In the genomic region with DNA sequence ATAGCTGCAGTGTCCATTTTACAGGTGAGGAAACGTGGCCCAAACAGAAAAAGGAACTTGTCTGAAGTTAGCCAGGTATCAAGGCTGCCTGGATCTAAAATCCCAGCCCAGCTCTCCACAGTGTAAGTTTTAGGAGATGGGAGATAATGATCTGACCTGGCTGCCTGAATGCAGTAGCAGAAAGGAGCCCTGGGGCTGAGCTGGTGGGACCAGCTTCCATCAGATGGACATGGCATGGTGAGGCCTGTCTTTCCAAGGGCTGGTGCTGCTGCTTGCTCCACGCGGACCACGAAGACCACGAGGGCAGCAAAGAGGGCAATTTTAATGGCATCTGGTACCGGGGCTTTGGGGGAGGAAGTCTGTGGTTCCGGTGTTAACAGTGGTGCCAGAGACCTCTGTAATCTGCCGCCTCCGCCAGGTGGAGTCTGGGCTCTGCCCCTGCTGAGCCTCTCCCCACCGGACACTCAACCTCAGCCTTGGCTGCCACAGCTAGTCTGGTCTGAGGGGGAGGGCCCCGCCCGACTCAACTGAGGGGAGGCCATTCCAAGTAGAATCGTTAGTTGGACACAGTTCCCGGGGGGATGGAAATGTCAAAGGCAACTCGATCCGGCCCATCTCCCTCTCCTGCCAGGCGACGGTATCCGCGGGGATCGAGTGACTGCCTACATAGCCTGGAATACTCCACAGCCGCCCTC, we compare ENCODE assay signal across 1 cellular context.
TF ChIP-seq lines count a peak whose summit lies in the region.

No MANE protein-coding gene starts in this region.

TF ChIP-seq in HepG2, 621 proteins besides CTCF, POLR2A, EP300 and RAD21 (continued from another document and continues in another):
- TF ChIP-seq RNF219 (CRISPR knock-in tag; IDR thresholded peaks at IDR 0.05) = no peak
- TF ChIP-seq, protein P1, sequence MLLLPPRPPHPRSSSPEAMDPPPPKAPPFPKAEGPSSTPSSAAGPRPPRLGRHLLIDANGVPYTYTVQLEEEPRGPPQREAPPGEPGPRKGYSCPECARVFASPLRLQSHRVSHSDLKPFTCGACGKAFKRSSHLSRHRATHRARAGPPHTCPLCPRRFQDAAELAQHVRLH (CRISPR knock-in tag; IDR thresholded peaks at IDR 0.05; ENCODE audit: borderline replicate concordance, low read depth) = peak; percentile 1; the same call in 1 of the 2 replicates
- TF ChIP-seq ZNF335 (CRISPR knock-in tag; IDR thresholded peaks at IDR 0.05) = no peak
- TF ChIP-seq, protein P2, sequence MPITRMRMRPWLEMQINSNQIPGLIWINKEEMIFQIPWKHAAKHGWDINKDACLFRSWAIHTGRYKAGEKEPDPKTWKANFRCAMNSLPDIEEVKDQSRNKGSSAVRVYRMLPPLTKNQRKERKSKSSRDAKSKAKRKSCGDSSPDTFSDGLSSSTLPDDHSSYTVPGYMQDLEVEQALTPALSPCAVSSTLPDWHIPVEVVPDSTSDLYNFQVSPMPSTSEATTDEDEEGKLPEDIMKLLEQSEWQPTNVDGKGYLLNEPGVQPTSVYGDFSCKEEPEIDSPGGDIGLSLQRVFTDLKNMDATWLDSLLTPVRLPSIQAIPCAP (CRISPR knock-in tag; IDR thresholded peaks at IDR 0.05; ENCODE audit: low read depth) = no peak
- TF ChIP-seq, protein P3, sequence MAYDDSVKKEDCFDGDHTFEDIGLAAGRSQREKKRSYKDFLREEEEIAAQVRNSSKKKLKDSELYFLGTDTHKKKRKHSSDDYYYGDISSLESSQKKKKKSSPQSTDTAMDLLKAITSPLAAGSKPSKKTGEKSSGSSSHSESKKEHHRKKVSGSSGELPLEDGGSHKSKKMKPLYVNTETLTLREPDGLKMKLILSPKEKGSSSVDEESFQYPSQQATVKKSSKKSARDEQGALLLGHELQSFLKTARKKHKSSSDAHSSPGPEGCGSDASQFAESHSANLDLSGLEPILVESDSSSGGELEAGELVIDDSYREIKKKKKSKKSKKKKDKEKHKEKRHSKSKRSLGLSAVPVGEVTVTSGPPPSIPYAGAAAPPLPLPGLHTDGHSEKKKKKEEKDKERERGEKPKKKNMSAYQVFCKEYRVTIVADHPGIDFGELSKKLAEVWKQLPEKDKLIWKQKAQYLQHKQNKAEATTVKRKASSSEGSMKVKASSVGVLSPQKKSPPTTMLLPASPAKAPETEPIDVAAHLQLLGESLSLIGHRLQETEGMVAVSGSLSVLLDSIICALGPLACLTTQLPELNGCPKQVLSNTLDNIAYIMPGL (CRISPR knock-in tag; IDR thresholded peaks at IDR 0.05; ENCODE audit: borderline replicate concordance in 1 of 2, low read depth in 1 of 2) = peak; percentile 42 to 56; a peak in 3 of 4 replicates
- TF ChIP-seq BCL3 (CRISPR knock-in tag; IDR thresholded peaks at IDR 0.05) = no peak
- TF ChIP-seq GABPB1 (CRISPR knock-in tag; IDR thresholded peaks at IDR 0.05) = no peak
- no peak for TF ChIP-seq DR1 (CRISPR knock-in tag; IDR thresholded peaks at IDR 0.05)
- TF ChIP-seq ZNF879 (CRISPR knock-in tag; IDR thresholded peaks at IDR 0.05) = no peak
- TF ChIP-seq PHF8 (CRISPR knock-in tag; IDR thresholded peaks at IDR 0.05) = peak; percentile 5; the same call in 1 of the 2 replicates
- TF ChIP-seq ZNF333 (CRISPR knock-in tag; IDR thresholded peaks at IDR 0.05; ENCODE audit: borderline replicate concordance) = 0 out of 2 replicates have a peak, but pooled peaks have one; percentile 14
- TF ChIP-seq ZNF432 (CRISPR knock-in tag; IDR thresholded peaks at IDR 0.05; ENCODE audit: borderline replicate concordance) = no peak
- no peak for TF ChIP-seq MYNN (CRISPR knock-in tag; IDR thresholded peaks at IDR 0.05; ENCODE audit: low read depth)
- TF ChIP-seq KLF9 (CRISPR knock-in tag; IDR thresholded peaks at IDR 0.05; ENCODE audit: low read depth) = no peak
- TF ChIP-seq FOXP4 (CRISPR knock-in tag; IDR thresholded peaks at IDR 0.05) = peak; percentile 29; the same call in 1 of the 2 replicates
- TF ChIP-seq ZFY (CRISPR knock-in tag; IDR thresholded peaks at IDR 0.05) = peak; percentile 34
- no peak for TF ChIP-seq GATAD1 (CRISPR knock-in tag; IDR thresholded peaks at IDR 0.05)
- no peak for TF ChIP-seq REXO4 (CRISPR knock-in tag; IDR thresholded peaks at IDR 0.05; ENCODE audit: borderline replicate concordance)
- TF ChIP-seq, protein P4, sequence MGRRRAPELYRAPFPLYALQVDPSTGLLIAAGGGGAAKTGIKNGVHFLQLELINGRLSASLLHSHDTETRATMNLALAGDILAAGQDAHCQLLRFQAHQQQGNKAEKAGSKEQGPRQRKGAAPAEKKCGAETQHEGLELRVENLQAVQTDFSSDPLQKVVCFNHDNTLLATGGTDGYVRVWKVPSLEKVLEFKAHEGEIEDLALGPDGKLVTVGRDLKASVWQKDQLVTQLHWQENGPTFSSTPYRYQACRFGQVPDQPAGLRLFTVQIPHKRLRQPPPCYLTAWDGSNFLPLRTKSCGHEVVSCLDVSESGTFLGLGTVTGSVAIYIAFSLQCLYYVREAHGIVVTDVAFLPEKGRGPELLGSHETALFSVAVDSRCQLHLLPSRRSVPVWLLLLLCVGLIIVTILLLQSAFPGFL (CRISPR knock-in tag; IDR thresholded peaks at IDR 0.05) = no peak
- peak; percentile 39; the same call in 1 of the 2 replicates for TF ChIP-seq ETV5 (CRISPR knock-in tag; IDR thresholded peaks at IDR 0.05; ENCODE audit: borderline replicate concordance)
- TF ChIP-seq PRPF4 (IDR thresholded peaks at IDR 0.05; ENCODE audit: low read depth, low read length, poor library complexity, severe bottlenecking) = no peak
- TF ChIP-seq THYN1 (CRISPR knock-in tag; IDR thresholded peaks at IDR 0.05; ENCODE audit: borderline replicate concordance, low read depth) = no peak
- no peak for TF ChIP-seq SRF (IDR thresholded peaks at IDR 0.05; ENCODE audit: low read depth, low read length)
- TF ChIP-seq SMAD1 (CRISPR knock-in tag; IDR thresholded peaks at IDR 0.05; ENCODE audit: borderline replicate concordance, low read depth) = no peak; the same call in 1 of the 2 replicates
- no peak for TF ChIP-seq RCOR2 (CRISPR knock-in tag; IDR thresholded peaks at IDR 0.05)
- TF ChIP-seq ZNF337 (CRISPR knock-in tag; IDR thresholded peaks at IDR 0.05; ENCODE audit: borderline replicate concordance, low read depth) = no peak
- no peak for TF ChIP-seq TRIM24 (CRISPR knock-in tag; IDR thresholded peaks at IDR 0.05)
- TF ChIP-seq ZNF17 (CRISPR knock-in tag; IDR thresholded peaks at IDR 0.05) = no peak
- TF ChIP-seq NR2F2 (IDR thresholded peaks at IDR 0.05; ENCODE audit: borderline replicate concordance, low read depth) = no peak
- TF ChIP-seq HNRNPK (IDR thresholded peaks at IDR 0.05; ENCODE audit: low read depth, low read length, poor library complexity, severe bottlenecking) = no peak
- TF ChIP-seq ZNF556 (CRISPR knock-in tag; IDR thresholded peaks at IDR 0.05; ENCODE audit: borderline replicate concordance) = no peak
- 0 out of 2 replicates have a peak, but pooled peaks have one; percentile 14 for TF ChIP-seq SP5 (CRISPR knock-in tag; IDR thresholded peaks at IDR 0.05; ENCODE audit: borderline replicate concordance, low read depth)
- no peak for TF ChIP-seq SNAPC2 (CRISPR knock-in tag; IDR thresholded peaks at IDR 0.05)
- no peak for TF ChIP-seq FOXK1 (CRISPR knock-in tag; IDR thresholded peaks at IDR 0.05; ENCODE audit: borderline replicate concordance, low read depth)
- no peak for TF ChIP-seq ATF7 (IDR thresholded peaks at IDR 0.05)
- TF ChIP-seq ATF7 (CRISPR knock-in tag; IDR thresholded peaks at IDR 0.05) = no peak
- TF ChIP-seq KDM5A (IDR thresholded peaks at IDR 0.05; ENCODE audit: borderline replicate concordance, low read length) = no peak
- TF ChIP-seq HINFP (CRISPR knock-in tag; IDR thresholded peaks at IDR 0.05; ENCODE audit: low read depth) = 0 out of 2 replicates have a peak, but pooled peaks have one; percentile 15
- 0 out of 2 replicates have a peak, but pooled peaks have one; percentile 64 for TF ChIP-seq PCBP1 (IDR thresholded peaks at IDR 0.05; ENCODE audit: borderline replicate concordance, low read depth, low read length)
- TF ChIP-seq GFI1 (CRISPR knock-in tag; IDR thresholded peaks at IDR 0.05; ENCODE audit: borderline replicate concordance) = 0 out of 2 replicates have a peak, but pooled peaks have one; percentile 11
- TF ChIP-seq, protein P5, sequence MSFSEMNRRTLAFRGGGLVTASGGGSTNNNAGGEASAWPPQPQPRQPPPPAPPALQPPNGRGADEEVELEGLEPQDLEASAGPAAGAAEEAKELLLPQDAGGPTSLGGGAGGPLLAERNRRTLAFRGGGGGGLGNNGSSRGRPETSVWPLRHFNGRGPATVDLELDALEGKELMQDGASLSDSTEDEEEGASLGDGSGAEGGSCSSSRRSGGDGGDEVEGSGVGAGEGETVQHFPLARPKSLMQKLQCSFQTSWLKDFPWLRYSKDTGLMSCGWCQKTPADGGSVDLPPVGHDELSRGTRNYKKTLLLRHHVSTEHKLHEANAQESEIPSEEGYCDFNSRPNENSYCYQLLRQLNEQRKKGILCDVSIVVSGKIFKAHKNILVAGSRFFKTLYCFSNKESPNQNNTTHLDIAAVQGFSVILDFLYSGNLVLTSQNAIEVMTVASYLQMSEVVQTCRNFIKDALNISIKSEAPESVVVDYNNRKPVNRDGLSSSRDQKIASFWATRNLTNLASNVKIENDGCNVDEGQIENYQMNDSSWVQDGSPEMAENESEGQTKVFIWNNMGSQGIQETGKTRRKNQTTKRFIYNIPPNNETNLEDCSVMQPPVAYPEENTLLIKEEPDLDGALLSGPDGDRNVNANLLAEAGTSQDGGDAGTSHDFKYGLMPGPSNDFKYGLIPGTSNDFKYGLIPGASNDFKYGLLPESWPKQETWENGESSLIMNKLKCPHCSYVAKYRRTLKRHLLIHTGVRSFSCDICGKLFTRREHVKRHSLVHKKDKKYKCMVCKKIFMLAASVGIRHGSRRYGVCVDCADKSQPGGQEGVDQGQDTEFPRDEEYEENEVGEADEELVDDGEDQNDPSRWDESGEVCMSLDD (CRISPR knock-in tag; IDR thresholded peaks at IDR 0.05; ENCODE audit: borderline replicate concordance) = no peak
- no peak for TF ChIP-seq ZNF253 (CRISPR knock-in tag; IDR thresholded peaks at IDR 0.05; ENCODE audit: borderline replicate concordance)
